ENCODE assay signal across 33 cellular contexts in the genomic region with DNA sequence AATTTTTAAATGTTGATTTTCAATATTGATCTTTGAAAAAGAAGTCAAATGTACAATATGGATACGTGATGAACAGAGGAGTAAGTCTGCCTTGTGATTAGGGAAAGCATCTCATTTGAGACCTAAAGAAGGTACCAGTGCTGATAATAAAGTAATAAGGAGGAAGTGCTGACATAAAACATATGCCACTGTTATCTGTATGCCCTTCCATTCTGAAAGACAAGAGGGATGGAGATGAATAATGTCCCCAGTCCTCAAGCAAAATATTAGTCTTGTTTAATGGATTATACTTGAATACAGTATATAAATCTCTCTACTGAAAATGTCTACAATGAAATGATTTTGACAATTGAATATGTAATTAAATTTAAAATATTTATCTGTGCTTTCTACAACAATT. TPM values are rescaled to one million over a fixed set of nuclear protein-coding genes. Genes with fewer than 3 reads are reported as not detected.
"Had no signal": no experiment of that assay in that cellular context is flagged by ENCODE, and none has a peak within 500 bp of the region (broad histone marks: within the 10 kb centered on the region; RNA-seq: fewer than 3 reads in every experiment).

No MANE protein-coding gene starts in this region.

- H3K9me3 Mint-ChIP-seq: activated B cell treated with CpG ODN at 0.5 μM for 24 hours; activated CD4-positive, alpha-beta memory T cell treated with anti-CD3 and anti-CD28 coated beads, Interleukin-2, amount 10 ng/mL, durations not matched to agents 7 days and 5 days; activated CD4-positive, alpha-beta T cell treated with anti-CD3 and anti-CD28 coated beads, Interleukin-2, amount 10 ng/mL, durations not matched to agents 7 days and 5 days; activated naive CD4-positive, alpha-beta T cell treated with anti-CD3 and anti-CD28 coated beads, Interleukin-2, amount 10 ng/mL, durations not matched to agents 7 days and 5 days; activated naive CD4-positive, alpha-beta T cell treated with anti-CD3 and anti-CD28 coated beads, Interleukin-2, amount 50 U/mL, for 24 hours; activated naive CD8-positive, alpha-beta T cell treated with anti-CD3 and anti-CD28 coated beads, Interleukin-2, amount 10 ng/mL, durations not matched to agents 7 days and 5 days; activated naive CD8-positive, alpha-beta T cell treated with anti-CD3 and anti-CD28 coated beads, Interleukin-2, amount 50 U/mL, for 24 hours; activated T-cell treated with anti-CD3 and anti-CD28 coated beads, Interleukin-2, amount 50 U/mL, for 24 hours; activated T-helper 2 cell treated with anti-CD3 and anti-CD28 coated beads, Interferon-gamma antibody, Interleukin-2, Interleukin-4, amounts not matched to agents 10 μg/mL and 5 μg/mL and 100 μg/mL, durations not matched to agents 14 hours and 24 hours and 36 hours; brain; T-helper 1 cell treated with Interleukin-12 subunit alpha and Interleukin-12 subunit beta and Interleukin-4 antibody, amounts not matched to agents 30 μg/mL and 1 μg/mL, for 36 hours; T-helper 2 cell treated with Interferon-gamma antibody and Interleukin-4, amounts not matched to agents 5 μg/mL and 100 μg/mL, for 36 hours had no signal

- H3K27ac Mint-ChIP-seq: activated B cell treated with CpG ODN at 0.5 μM for 24 hours; activated CD4-positive, alpha-beta memory T cell treated with anti-CD3 and anti-CD28 coated beads, Interleukin-2, amount 10 ng/mL, durations not matched to agents 7 days and 5 days; activated CD4-positive, alpha-beta T cell treated with anti-CD3 and anti-CD28 coated beads for 36 hours; activated CD4-positive, alpha-beta T cell treated with anti-CD3 and anti-CD28 coated beads, Interleukin-2, amount 10 ng/mL, durations not matched to agents 7 days and 5 days; activated CD8-positive, alpha-beta memory T cell treated with anti-CD3 and anti-CD28 coated beads, Interleukin-2, amount 10 ng/mL, durations not matched to agents 7 days and 5 days; activated CD8-positive, alpha-beta T cell treated with anti-CD3 and anti-CD28 coated beads, Interleukin-2, amount 10 ng/mL, durations not matched to agents 7 days and 5 days; activated naive CD4-positive, alpha-beta T cell treated with anti-CD3 and anti-CD28 coated beads, Interleukin-2, amount 10 ng/mL, durations not matched to agents 7 days and 5 days; activated naive CD4-positive, alpha-beta T cell treated with anti-CD3 and anti-CD28 coated beads, Interleukin-2, amount 50 U/mL, for 24 hours; activated naive CD8-positive, alpha-beta T cell; activated naive CD8-positive, alpha-beta T cell treated with anti-CD3 and anti-CD28 coated beads, Interleukin-2, amount 10 ng/mL, durations not matched to agents 7 days and 5 days; activated naive CD8-positive, alpha-beta T cell treated with anti-CD3 and anti-CD28 coated beads, Interleukin-2, amount 50 U/mL, for 24 hours; activated T-cell treated with anti-CD3 and anti-CD28 coated beads, Interleukin-2, amount 50 U/mL, for 24 hours; activated T-helper 2 cell treated with anti-CD3 and anti-CD28 coated beads, Interferon-gamma antibody, Interleukin-2, Interleukin-4, amounts not matched to agents 10 μg/mL and 5 μg/mL and 100 μg/mL, durations not matched to agents 14 hours and 24 hours and 36 hours; T-helper 1 cell treated with Interleukin-12 subunit alpha and Interleukin-12 subunit beta and Interleukin-4 antibody, amounts not matched to agents 30 μg/mL and 1 μg/mL, for 36 hours; T-helper 2 cell treated with Interferon-gamma antibody and Interleukin-4, amounts not matched to agents 5 μg/mL and 100 μg/mL, for 36 hours had no signal

- H3K36me3 Mint-ChIP-seq: activated CD8-positive, alpha-beta memory T cell treated with anti-CD3 and anti-CD28 coated beads, Interleukin-2, amount 10 ng/mL, durations not matched to agents 7 days and 5 days; activated naive CD4-positive, alpha-beta T cell treated with anti-CD3 and anti-CD28 coated beads, Interleukin-2, amount 10 ng/mL, durations not matched to agents 7 days and 5 days; activated naive CD4-positive, alpha-beta T cell treated with anti-CD3 and anti-CD28 coated beads, Interleukin-2, amount 50 U/mL, for 24 hours; activated naive CD8-positive, alpha-beta T cell; activated naive CD8-positive, alpha-beta T cell treated with anti-CD3 and anti-CD28 coated beads, Interleukin-2, amount 10 ng/mL, durations not matched to agents 7 days and 5 days; brain had no signal

- H3K4me1 Mint-ChIP-seq: activated CD4-positive, alpha-beta memory T cell treated with anti-CD3 and anti-CD28 coated beads, Interleukin-2, amount 10 ng/mL, durations not matched to agents 7 days and 5 days; activated CD4-positive, alpha-beta T cell treated with anti-CD3 and anti-CD28 coated beads for 36 hours; activated CD4-positive, alpha-beta T cell treated with anti-CD3 and anti-CD28 coated beads, Interleukin-2, amount 10 ng/mL, durations not matched to agents 7 days and 5 days; activated CD8-positive, alpha-beta memory T cell treated with anti-CD3 and anti-CD28 coated beads, Interleukin-2, amount 10 ng/mL, durations not matched to agents 7 days and 5 days; activated naive CD4-positive, alpha-beta T cell treated with anti-CD3 and anti-CD28 coated beads, Interleukin-2, amount 10 ng/mL, durations not matched to agents 7 days and 5 days; activated naive CD4-positive, alpha-beta T cell treated with anti-CD3 and anti-CD28 coated beads, Interleukin-2, amount 50 U/mL, for 24 hours; activated naive CD8-positive, alpha-beta T cell treated with anti-CD3 and anti-CD28 coated beads, Interleukin-2, amount 10 ng/mL, durations not matched to agents 7 days and 5 days; activated naive CD8-positive, alpha-beta T cell treated with anti-CD3 and anti-CD28 coated beads, Interleukin-2, amount 50 U/mL, for 24 hours; central memory CD8-positive, alpha-beta T cell had no signal

- H3K27me3 Mint-ChIP-seq: activated B cell treated with CpG ODN at 0.5 μM for 24 hours; activated CD4-positive, alpha-beta T cell treated with anti-CD3 and anti-CD28 coated beads for 36 hours; activated CD8-positive, alpha-beta memory T cell treated with anti-CD3 and anti-CD28 coated beads, Interleukin-2, amount 10 ng/mL, durations not matched to agents 7 days and 5 days; activated naive CD4-positive, alpha-beta T cell treated with anti-CD3 and anti-CD28 coated beads, Interleukin-2, amount 10 ng/mL, durations not matched to agents 7 days and 5 days; activated naive CD4-positive, alpha-beta T cell treated with anti-CD3 and anti-CD28 coated beads, Interleukin-2, amount 50 U/mL, for 24 hours; activated naive CD8-positive, alpha-beta T cell; activated naive CD8-positive, alpha-beta T cell treated with anti-CD3 and anti-CD28 coated beads, Interleukin-2, amount 50 U/mL, for 24 hours; activated T-cell treated with anti-CD3 and anti-CD28 coated beads, Interleukin-2, amount 50 U/mL, for 24 hours; brain; central memory CD8-positive, alpha-beta T cell had no signal

- ATAC-seq: activated CD4-positive, alpha-beta T cell treated with anti-CD3 and anti-CD28 coated beads for 36 hours; activated CD8-positive, alpha-beta memory T cell treated with anti-CD3 and anti-CD28 coated beads, Interleukin-2, amount 10 ng/mL, durations not matched to agents 7 days and 5 days; activated CD8-positive, alpha-beta T cell treated with anti-CD3 and anti-CD28 coated beads, Interleukin-2, amount 10 ng/mL, durations not matched to agents 7 days and 5 days; activated naive CD8-positive, alpha-beta T cell treated with anti-CD3 and anti-CD28 coated beads, Interleukin-2, amount 50 U/mL, for 24 hours had no signal

- H3K4me3 Mint-ChIP-seq: activated B cell treated with CpG ODN at 0.5 μM for 24 hours; activated CD4-positive, alpha-beta memory T cell treated with anti-CD3 and anti-CD28 coated beads, Interleukin-2, amount 10 ng/mL, durations not matched to agents 7 days and 5 days; activated CD4-positive, alpha-beta T cell treated with anti-CD3 and anti-CD28 coated beads for 36 hours; activated CD4-positive, alpha-beta T cell treated with anti-CD3 and anti-CD28 coated beads, Interleukin-2, amount 10 ng/mL, durations not matched to agents 7 days and 5 days; activated CD8-positive, alpha-beta memory T cell treated with anti-CD3 and anti-CD28 coated beads, Interleukin-2, amount 10 ng/mL, durations not matched to agents 7 days and 5 days; activated CD8-positive, alpha-beta T cell treated with anti-CD3 and anti-CD28 coated beads, Interleukin-2, amount 10 ng/mL, durations not matched to agents 7 days and 5 days; activated naive CD4-positive, alpha-beta T cell treated with anti-CD3 and anti-CD28 coated beads, Interleukin-2, amount 10 ng/mL, durations not matched to agents 7 days and 5 days; activated naive CD4-positive, alpha-beta T cell treated with anti-CD3 and anti-CD28 coated beads, Interleukin-2, amount 50 U/mL, for 24 hours; activated naive CD8-positive, alpha-beta T cell; activated naive CD8-positive, alpha-beta T cell treated with anti-CD3 and anti-CD28 coated beads, Interleukin-2, amount 10 ng/mL, durations not matched to agents 7 days and 5 days; activated naive CD8-positive, alpha-beta T cell treated with anti-CD3 and anti-CD28 coated beads, Interleukin-2, amount 50 U/mL, for 24 hours; activated T-cell treated with anti-CD3 and anti-CD28 coated beads, Interleukin-2, amount 50 U/mL, for 24 hours; brain; central memory CD8-positive, alpha-beta T cell; T-helper 1 cell treated with Interleukin-12 subunit alpha and Interleukin-12 subunit beta and Interleukin-4 antibody, amounts not matched to agents 30 μg/mL and 1 μg/mL, for 36 hours; T-helper 2 cell treated with Interferon-gamma antibody and Interleukin-4, amounts not matched to agents 5 μg/mL and 100 μg/mL, for 36 hours had no signal

- DNase-seq: activated B cell treated with CpG ODN at 0.5 μM for 24 hours; activated CD4-positive, alpha-beta memory T cell treated with anti-CD3 and anti-CD28 coated beads, Interleukin-2, amount 10 ng/mL, durations not matched to agents 7 days and 5 days; activated CD4-positive, alpha-beta T cell treated with anti-CD3 and anti-CD28 coated beads for 1 hour; activated CD4-positive, alpha-beta T cell treated with anti-CD3 and anti-CD28 coated beads for 36 hours; activated CD4-positive, alpha-beta T cell treated with anti-CD3 and anti-CD28 coated beads for 48 hours; activated CD4-positive, alpha-beta T cell treated with anti-CD3 and anti-CD28 coated beads, Interleukin-2, amount 10 ng/mL, durations not matched to agents 7 days and 5 days; activated CD4-positive, alpha-beta T cell treated with anti-CD3 and anti-CD28 coated beads, Interleukin-2, amount 50 U/mL, for 48 hours; activated CD8-positive, alpha-beta memory T cell treated with anti-CD3 and anti-CD28 coated beads for 24 hours; activated CD8-positive, alpha-beta memory T cell treated with anti-CD3 and anti-CD28 coated beads, Interleukin-2, amount 10 ng/mL, durations not matched to agents 7 days and 5 days; activated CD8-positive, alpha-beta memory T cell treated with anti-CD3 and anti-CD28 coated beads, Interleukin-2, amount 50 U/mL, for 48 hours; activated CD8-positive, alpha-beta T cell treated with anti-CD3 and anti-CD28 coated beads, Interleukin-2, amount 10 ng/mL, durations not matched to agents 7 days and 5 days; activated effector memory CD4-positive, alpha-beta T cell treated with Interleukin-2 at 50 U/mL for 16 hours; activated gamma-delta T cell; activated naive CD4-positive, alpha-beta T cell treated with anti-CD3 and anti-CD28 coated beads, Interleukin-2, amount 10 ng/mL, durations not matched to agents 7 days and 5 days; activated naive CD4-positive, alpha-beta T cell treated with Interleukin-2 at 50 U/mL for 16 hours; activated naive CD8-positive, alpha-beta T cell treated with anti-CD3 and anti-CD28 coated beads, Interleukin-2, amount 10 ng/mL, durations not matched to agents 7 days and 5 days; activated naive CD8-positive, alpha-beta T cell treated with anti-CD3 and anti-CD28 coated beads, Interleukin-2, amount 50 U/mL, for 24 hours; activated T-cell treated with anti-CD3 and anti-CD28 coated beads, Interleukin-2, amount 50 U/mL, for 24 hours; activated T-cell treated with anti-CD3 and anti-CD28 coated beads, Interleukin-2, amount 50 U/mL, for 48 hours; amygdala; anterior cingulate cortex; caudate nucleus; cerebellar nuclear complex; T-helper 2 cell; T-helper 9 cell had no signal

RNA-seq across cellular contexts. Expression of gene CCSER1, which starts 58.2 kb away (rescaled TPM):
- total RNA-seq: activated CD8-positive, alpha-beta T cell treated with anti-CD3 and anti-CD28 coated beads, Interleukin-2, amount 10 ng/mL, durations not matched to agents 7 days and 5 days; activated T-helper 2 cell treated with anti-CD3 and anti-CD28 coated beads, Interferon-gamma antibody, Interleukin-2, Interleukin-4, amounts not matched to agents 10 μg/mL and 5 μg/mL and 100 μg/mL, durations not matched to agents 14 hours and 24 hours and 36 hours; chondrocyte had no signal
